ENCODE assay signal across 15 cellular contexts in the genomic region with DNA sequence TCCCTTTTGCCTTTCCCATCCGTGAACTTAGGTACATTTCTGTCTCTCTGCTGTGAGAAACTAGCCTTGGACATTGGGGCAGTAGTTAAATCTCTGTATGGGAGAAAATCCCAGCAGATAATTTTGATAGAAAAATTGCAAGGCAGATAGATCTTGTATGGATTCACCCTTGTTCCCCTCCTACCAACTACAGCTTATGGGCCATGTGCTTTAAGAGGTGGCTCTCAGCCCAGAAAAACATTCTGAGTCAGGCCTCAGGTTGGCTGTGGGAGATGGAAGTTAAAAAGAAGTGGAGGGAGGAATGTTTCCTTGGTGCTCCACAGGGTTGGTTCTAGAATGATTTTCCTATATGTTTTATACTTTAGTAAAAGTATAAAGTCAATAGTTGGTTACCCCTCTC. TPM values are rescaled to one million over a fixed set of nuclear protein-coding genes. Genes with fewer than 3 reads are reported as not detected.
A peak's percentile ranks its signal among the peaks of the same experiment; 100 is the strongest.
DNase-seq lines count a peak whose midpoint lies in the region; ATAC-seq and TF ChIP-seq lines count a peak whose summit lies in the region.
"Had no signal": no experiment of that assay in that cellular context is flagged by ENCODE, and none has a peak within 500 bp of the region (broad histone marks: within the 10 kb centered on the region; RNA-seq: fewer than 3 reads in every experiment).

No MANE protein-coding gene starts in this region.

- H3K27me3 Mint-ChIP-seq in CD4-positive, alpha-beta T cell: no peaks in the 10 kb centered on the region
- H3K27me3 Mint-ChIP-seq in endodermal cell (ENCODE audit: insufficient read depth) (no peaks in the 10 kb centered on the region), osteocyte (ENCODE audit: unreplicated experiment) (no peaks in the 10 kb centered on the region)
- no peaks in the 10 kb centered on the region for H3K27me3 Mint-ChIP-seq in activated CD4-positive, alpha-beta memory T cell treated with anti-CD3 and anti-CD28 coated beads, Interleukin-2, amount 10 ng/mL, durations not matched to agents 7 days and 5 days
- H3K27me3 Mint-ChIP-seq: activated B cell treated with CpG ODN at 0.5 μM for 24 hours; stimulated activated naive CD8-positive, alpha-beta T cell treated with anti-CD3 and anti-CD28 coated beads, Interleukin-15, amount 100 ng/mL, for 72 hours had no signal

- no peaks in the 10 kb centered on the region for H3K9me3 Mint-ChIP-seq in CD4-positive, alpha-beta T cell
- H3K9me3 Mint-ChIP-seq in endodermal cell (peaks cover 10% of the 10 kb centered on the region), osteocyte (ENCODE audit: unreplicated experiment) (no peaks in the 10 kb centered on the region)
- peaks cover 8% of the 10 kb centered on the region for H3K9me3 Mint-ChIP-seq in activated CD4-positive, alpha-beta memory T cell treated with anti-CD3 and anti-CD28 coated beads, Interleukin-2, amount 10 ng/mL, durations not matched to agents 7 days and 5 days

- CTCF ChIA-PET in CD4-positive, alpha-beta T cell (lab: Charles Lee): interaction anchor here (1.3 to 6.3 kb wide), 2 partner anchors 14 to 36 kb away, joined by 5 to 248 read pairs; a partner anchor contains a TSS
- CTCF ChIA-PET in activated CD4-positive, alpha-beta memory T cell treated with anti-CD3 and anti-CD28 coated beads, Interleukin-2, amount 10 ng/mL, durations not matched to agents 7 days and 5 days (lab: Charles Lee): interaction anchor here (0.6 to 9.7 kb wide), 7 partner anchors 16 to 144 kb away, joined by 3 to 387 read pairs (median 8); a partner anchor contains a TSS

- H3K27me3 ChIP-seq in CD4-positive, alpha-beta T cell (ENCODE audit: control insufficient read depth, insufficient read depth, low read length): no peaks in the 10 kb centered on the region
- H3K27me3 ChIP-seq in endodermal cell (ENCODE audit: control insufficient read depth, insufficient read depth, low read length, poor library complexity, severe bottlenecking): no peaks in the 10 kb centered on the region

- H3K4me3 ChIP-seq in endodermal cell (ENCODE audit: low read length): no peak overlapping the region
- H3K4me3 ChIP-seq: K562, mucosa of descending colon had no signal

- no peak overlapping the region for H3K27ac ChIP-seq in CD4-positive, alpha-beta T cell (ENCODE audit: low read depth, low read length)
- H3K27ac ChIP-seq in endodermal cell (ENCODE audit: low read depth, low read length): no peak overlapping the region

- DNase-seq in CD4-positive, alpha-beta T cell: no peak
- DNase-seq in NCI-H226 (peak; percentile 74), endodermal cell (peak; percentile 11), osteocyte (ENCODE audit: extremely low spot score, unreplicated experiment) (no peak), SIG-M5 treated with dmso at 0.1 percent for 504 hours (lab: John Stamatoyannopoulos, UW; ENCODE audit: unreplicated experiment) (no peak), cerebellar nuclear complex (lab: John Stamatoyannopoulos, UW) (no peak)
- DNase-seq in activated CD8-positive, alpha-beta memory T cell treated with anti-CD3 and anti-CD28 coated beads, Interleukin-2, amount 50 U/mL, for 4 hours: no peak
- DNase-seq in activated CD4-positive, alpha-beta memory T cell treated with anti-CD3 and anti-CD28 coated beads, Interleukin-2, amount 10 ng/mL, durations not matched to agents 7 days and 5 days: no peak
- DNase-seq: activated B cell treated with CpG ODN at 0.5 μM for 24 hours; activated T-cell treated with anti-CD3 and anti-CD28 coated beads for 4 hours; amygdala; mucosa of descending colon; NCI-H1694 treated with DMSO at 0.1 percent for 48 hours; stimulated activated naive CD8-positive, alpha-beta T cell treated with anti-CD3 and anti-CD28 coated beads, Interleukin-15, amount 100 ng/mL, for 72 hours had no signal

- no peaks in the 10 kb centered on the region for H3K4me1 ChIP-seq in endodermal cell (ENCODE audit: control insufficient read depth, insufficient read depth, low read length)

- H3K36me3 ChIP-seq in endodermal cell (ENCODE audit: control insufficient read depth, insufficient read depth, low read length): peaks cover 36% of the 10 kb centered on the region

- no peak for ATAC-seq in CD4-positive, alpha-beta T cell (ENCODE audit: poor library complexity)
- ATAC-seq: K562; mucosa of descending colon; stimulated activated naive CD8-positive, alpha-beta T cell treated with anti-CD3 and anti-CD28 coated beads, Interleukin-15, amount 100 ng/mL, for 72 hours had no signal

- 67 to 97% methylated on average over 1 of the region's 1 CpG for WGBS in endodermal cell (ENCODE audit: insufficient coverage in 1 of 2, insufficient read length in 1 of 2), 2 experiments

- no peak for TF ChIP-seq CTCF in CD4-positive, alpha-beta T cell (IDR thresholded peaks at IDR 0.05)
- TF ChIP-seq CTCF in endodermal cell (conservative IDR thresholded peaks at IDR 0.05) (no peak), osteocyte (IDR thresholded peaks at IDR 0.05) (no peak)

- H3K27ac Mint-ChIP-seq in CD4-positive, alpha-beta T cell: peak overlapping the region; percentile 73
- no peak overlapping the region for H3K27ac Mint-ChIP-seq in endodermal cell
- H3K27ac Mint-ChIP-seq in osteocyte (ENCODE audit: unreplicated experiment): peak overlapping the region; percentile 76
- no peak overlapping the region for H3K27ac Mint-ChIP-seq in activated CD4-positive, alpha-beta memory T cell treated with anti-CD3 and anti-CD28 coated beads, Interleukin-2, amount 10 ng/mL, durations not matched to agents 7 days and 5 days

- H3K4me3 Mint-ChIP-seq in CD4-positive, alpha-beta T cell: peak overlapping the region; percentile 88
- H3K4me3 Mint-ChIP-seq in endodermal cell (no peak overlapping the region), osteocyte (ENCODE audit: unreplicated experiment) (no peak overlapping the region)
- H3K4me3 Mint-ChIP-seq in activated CD4-positive, alpha-beta memory T cell treated with anti-CD3 and anti-CD28 coated beads, Interleukin-2, amount 10 ng/mL, durations not matched to agents 7 days and 5 days: no peak overlapping the region

- peaks cover 54% of the 10 kb centered on the region for H3K36me3 Mint-ChIP-seq in CD4-positive, alpha-beta T cell (ENCODE audit: low read depth)
- H3K36me3 Mint-ChIP-seq in endodermal cell (ENCODE audit: low read depth) (peaks cover 47% of the 10 kb centered on the region), osteocyte (ENCODE audit: unreplicated experiment) (peaks cover 31% of the 10 kb centered on the region)
- H3K36me3 Mint-ChIP-seq in activated CD4-positive, alpha-beta memory T cell treated with anti-CD3 and anti-CD28 coated beads, Interleukin-2, amount 10 ng/mL, durations not matched to agents 7 days and 5 days (ENCODE audit: low read depth): peaks cover 50% of the 10 kb centered on the region

- H3K4me1 Mint-ChIP-seq in CD4-positive, alpha-beta T cell (ENCODE audit: low read depth): peaks cover 32% of the 10 kb centered on the region
- H3K4me1 Mint-ChIP-seq in endodermal cell (peaks cover 23% of the 10 kb centered on the region), osteocyte (ENCODE audit: unreplicated experiment) (peaks cover 32% of the 10 kb centered on the region)
- peaks cover 37% of the 10 kb centered on the region for H3K4me1 Mint-ChIP-seq in activated CD4-positive, alpha-beta memory T cell treated with anti-CD3 and anti-CD28 coated beads, Interleukin-2, amount 10 ng/mL, durations not matched to agents 7 days and 5 days

- no peak overlapping the region for H3K9ac ChIP-seq in endodermal cell (ENCODE audit: extremely low read depth, low read length, poor library complexity, severe bottlenecking)

- H3K9me3 ChIP-seq in CD4-positive, alpha-beta T cell (ENCODE audit: control insufficient read depth, low read length): no peaks in the 10 kb centered on the region
- H3K9me3 ChIP-seq in endodermal cell (ENCODE audit: control insufficient read depth, low read length): peaks cover 6% of the 10 kb centered on the region
- H3K9me3 ChIP-seq: mucosa of descending colon had no signal

- intact Hi-C loops in CD4-positive, alpha-beta T cell (cut with DNase I, micrococcal nuclease): loop anchor here (5.0 to 10.0 kb wide), 4 partner anchors 176 to 844 kb away; a partner anchor contains a TSS

- POLR2A ChIA-PET in CD4-positive, alpha-beta T cell (lab: Charles Lee): interaction anchor here (1.8 to 8.5 kb wide), 4 partner anchors 12 to 224 kb away, joined by 5 to 293 read pairs (median 39); a partner anchor contains a TSS
- POLR2A ChIA-PET in activated CD4-positive, alpha-beta memory T cell treated with anti-CD3 and anti-CD28 coated beads, Interleukin-2, amount 10 ng/mL, durations not matched to agents 7 days and 5 days (lab: Charles Lee): interaction anchor here (1.6 to 6.5 kb wide), 6 partner anchors 12 to 192 kb away, joined by 5 to 182 read pairs (median 40); a partner anchor contains a TSS

RNA-seq across cellular contexts. Expression of a gene that starts 1.4 kb away (rescaled TPM):
- 10 to 100 TPM; 59.5 to 66.0 TPM for total RNA-seq in CD4-positive, alpha-beta T cell
- 100 to 1,000 TPM in 1 of 2 donors, 10 to 100 TPM in 1; 98.2 to 104 TPM for total RNA-seq in endodermal cell
- 77.8 TPM for polyA plus RNA-seq in endodermal cell (2013, experiment 1 of 2)
- polyA plus RNA-seq in endodermal cell (2013, experiment 2 of 2): 77.7 TPM
- total RNA-seq in osteocyte: 65.2 and 67.4 TPM in 2 replicates
- total RNA-seq in activated CD4-positive, alpha-beta memory T cell treated with anti-CD3 and anti-CD28 coated beads, Interleukin-2, amount 10 ng/mL, durations not matched to agents 7 days and 5 days: 10 to 100 TPM; 51.9 to 57.9 TPM

RNA-seq across cellular contexts. Expression of a gene that starts 13.0 kb away (rescaled TPM):
- total RNA-seq in CD4-positive, alpha-beta T cell: 10 to 100 TPM; 81.0 to 83.8 TPM
- total RNA-seq in endodermal cell (10 to 100 TPM; 41.6 to 46.4 TPM), osteocyte (45.6 and 45.7 TPM in 2 replicates)
- polyA plus RNA-seq in endodermal cell (2013, experiment 1 of 2): 46.5 TPM
- polyA plus RNA-seq in endodermal cell (2013, experiment 2 of 2): 41.4 TPM
- 10 to 100 TPM; 21.7 to 27.1 TPM for total RNA-seq in activated CD4-positive, alpha-beta memory T cell treated with anti-CD3 and anti-CD28 coated beads, Interleukin-2, amount 10 ng/mL, durations not matched to agents 7 days and 5 days

RNA-seq across cellular contexts. Expression of a gene that starts 19.5 kb away (rescaled TPM):
- not detected for total RNA-seq in CD4-positive, alpha-beta T cell
- 10 to 100 TPM; 14.8 to 30.6 TPM for total RNA-seq in endodermal cell
- 34.8 TPM for polyA plus RNA-seq in endodermal cell (2013, experiment 1 of 2)
- 33.9 TPM for polyA plus RNA-seq in endodermal cell (2013, experiment 2 of 2)
- 1.9 and 2.2 TPM in 2 replicates for total RNA-seq in osteocyte
- 10 to 100 TPM; 15.2 to 18.4 TPM for total RNA-seq in activated CD4-positive, alpha-beta memory T cell treated with anti-CD3 and anti-CD28 coated beads, Interleukin-2, amount 10 ng/mL, durations not matched to agents 7 days and 5 days
- total RNA-seq: activated B cell treated with CpG ODN at 0.5 μM for 24 hours had no signal

Comparison
In these comparisons a context has a peak if more than half of its experiments do, and no peak if none do; other contexts are left out.
1. DNase-seq: peak in NCI-H226 (single experiment) and endodermal cell (single experiment); none in CD4-positive, alpha-beta T cell (0 of 10), osteocyte (single experiment), SIG-M5 treated with dmso at 0.1 percent for 504 hours (single experiment), cerebellar nuclear complex (0 of 2), activated CD8-positive, alpha-beta memory T cell treated with anti-CD3 and anti-CD28 coated beads, Interleukin-2, amount 50 U/mL, for 4 hours (single experiment) and activated CD4-positive, alpha-beta memory T cell treated with anti-CD3 and anti-CD28 coated beads, Interleukin-2, amount 10 ng/mL, durations not matched to agents 7 days and 5 days (single experiment).
2. H3K27ac Mint-ChIP-seq: peak in CD4-positive, alpha-beta T cell (single experiment) and osteocyte (single experiment); none in endodermal cell (single experiment) and activated CD4-positive, alpha-beta memory T cell treated with anti-CD3 and anti-CD28 coated beads, Interleukin-2, amount 10 ng/mL, durations not matched to agents 7 days and 5 days (single experiment).